Comparison of ENCODE assay signal across 16 cellular contexts in genomic region chr1:35371506-35371905, GRCh38.
DNase-seq lines count a peak whose midpoint lies in the region; TF ChIP-seq lines count a peak whose summit lies in the region.
"Had no signal": no experiment of that assay in that cellular context is flagged by ENCODE, and none has a peak within 500 bp of the region (broad histone marks: within the 10 kb centered on the region; RNA-seq: fewer than 3 reads in every experiment).

No MANE protein-coding gene starts in this region.

- no peak overlapping the region for H2AFZ ChIP-seq in osteoblast (ENCODE audit: low read length)

- no peaks in the 10 kb centered on the region for H3K27me3 ChIP-seq in osteoblast (ENCODE audit: insufficient read depth, low read length)
- H3K27me3 ChIP-seq: BLaER1 treated with 17β-estradiol and CSF1 and Interleukin-3, amounts not matched to agents 10 nM and 100 nM; SJCRH30 had no signal

- POLR2A ChIA-PET in HEK293 (lab: Yijun Ruan, JAX), result no interaction called here

- H3K27ac Mint-ChIP-seq in T-helper 2 cell treated with Interferon-gamma antibody and Interleukin-4, amounts not matched to agents 5 μg/mL and 100 μg/mL, for 36 hours, result no peak overlapping the region
- H3K27ac Mint-ChIP-seq: H9 had no signal

- H4K20me1 ChIP-seq in osteoblast (ENCODE audit: insufficient read depth, low read length), result no peaks in the 10 kb centered on the region
- H4K20me1 ChIP-seq: BLaER1 treated with 17β-estradiol and CSF1 and Interleukin-3, amounts not matched to agents 10 nM and 100 nM had no signal

- H3K36me3 ChIP-seq in HEK293 (ENCODE audit: control insufficient read depth in 2 of 2, insufficient read depth in 1 of 2, low read length in 2 of 2) (peaks cover 0 to 27% of the 10 kb centered on the region in 2 experiments; a peak in 2 of 3 replicates), osteoblast (ENCODE audit: insufficient read depth, low read length) (peaks cover 2% of the 10 kb centered on the region)

- H3K27ac ChIP-seq in HEK293 (ENCODE audit: extremely low read depth, low read depth, low read length) (no peak overlapping the region), osteoblast (ENCODE audit: low read depth, low read length) (no peak overlapping the region)
- H3K27ac ChIP-seq: BLaER1 treated with 17β-estradiol and CSF1 and Interleukin-3, amounts not matched to agents 10 nM and 100 nM had no signal

- no peak overlapping the region for H3K4me3 Mint-ChIP-seq in T-helper 2 cell treated with Interferon-gamma antibody and Interleukin-4, amounts not matched to agents 5 μg/mL and 100 μg/mL, for 36 hours
- H3K4me3 Mint-ChIP-seq: H9 had no signal

- H3K79me2 ChIP-seq in osteoblast (ENCODE audit: insufficient read depth, low read length), result no peaks in the 10 kb centered on the region

- H3K36me3 Mint-ChIP-seq in T-helper 2 cell treated with Interferon-gamma antibody and Interleukin-4, amounts not matched to agents 5 μg/mL and 100 μg/mL, for 36 hours (ENCODE audit: low read depth), result peaks cover 3% of the 10 kb centered on the region

- in situ Hi-C loops in GM13977 (cut with MboI; ENCODE audit: low pct_unique_long_range_greater_than_20kb, low sequenced_read_pairs, unreplicated experiment), result no loop called here

- H3K4me3 ChIP-seq in HEK293 (ENCODE audit: low read depth, low read length) (no peak overlapping the region), choroid plexus epithelial cell (ENCODE audit: low read depth, low read length) (no peak overlapping the region), osteoblast (ENCODE audit: insufficient read depth, low read length) (no peak overlapping the region)
- H3K4me3 ChIP-seq: BLaER1 treated with 17β-estradiol and CSF1 and Interleukin-3, amounts not matched to agents 10 nM and 100 nM; SJCRH30 had no signal

- no peaks in the 10 kb centered on the region for H3K4me1 Mint-ChIP-seq in T-helper 2 cell treated with Interferon-gamma antibody and Interleukin-4, amounts not matched to agents 5 μg/mL and 100 μg/mL, for 36 hours (ENCODE audit: low read depth)
- H3K4me1 Mint-ChIP-seq: H9 had no signal

- H3K4me1 ChIP-seq in HEK293 (ENCODE audit: control insufficient read depth, insufficient read depth, low read length) (no peaks in the 10 kb centered on the region), osteoblast (ENCODE audit: insufficient read depth, low read length) (peaks cover 8% of the 10 kb centered on the region)

- H3K9me3 ChIP-seq in HEK293 (ENCODE audit: control insufficient read depth, insufficient read depth, low read depth, low read length) (no peaks in the 10 kb centered on the region), osteoblast (ENCODE audit: low read depth, low read length) (no peaks in the 10 kb centered on the region)
- H3K9me3 ChIP-seq: BLaER1 treated with 17β-estradiol and CSF1 and Interleukin-3, amounts not matched to agents 10 nM and 100 nM; SJCRH30 had no signal

- no peaks in the 10 kb centered on the region for H3K9me3 Mint-ChIP-seq in T-helper 2 cell treated with Interferon-gamma antibody and Interleukin-4, amounts not matched to agents 5 μg/mL and 100 μg/mL, for 36 hours
- H3K9me3 Mint-ChIP-seq: H9 had no signal

- CTCF ChIA-PET in HEK293 (lab: Yijun Ruan, JAX), result interaction anchor here (0.7 kb wide), 2 partner anchors 45 to 112 kb away, joined by 3 to 4 read pairs; no protein-coding TSS in a partner anchor

- no peak for TF ChIP-seq CTCF in HEK293 (tag by site-specific recombination; IDR thresholded peaks at IDR 0.05)
- no peak for TF ChIP-seq CTCF in choroid plexus epithelial cell (conservative IDR thresholded peaks at IDR 0.05; ENCODE audit: low read depth, low read length)
- no peak for TF ChIP-seq CTCF in osteoblast (IDR thresholded peaks at IDR 0.05; ENCODE audit: extremely low read depth, low read depth, low read length)
- TF ChIP-seq CTCF in GM13977 (IDR thresholded peaks at IDR 0.05; ENCODE audit: extremely low read depth, insufficient read depth, missing control alignments), result no peak

- DNase-seq in OCI-M1 (lab: John Stamatoyannopoulos, UW), result peak; percentile 63
- DNase-seq in choroid plexus epithelial cell (ENCODE audit: low read depth), result peak; percentile 11
- DNase-seq in osteoblast (ENCODE audit: insufficient read length, low spot score, missing footprints), result peak; percentile 52
- no peak for DNase-seq in GM13977 (ENCODE audit: low spot score)
- DNase-seq in dermis blood vessel endothelial cell, result no peak
- no peak for DNase-seq in T-helper 2 cell treated with Interferon-gamma antibody and Interleukin-4, amounts not matched to agents 5 μg/mL and 100 μg/mL, for 36 hours (ENCODE audit: low spot score)
- DNase-seq: H9, NCI-H1417, NCI-H187, NCI-H2107, NCI-H2227 treated with DMSO at 0.1 percent for 48 hours, NCI-H510A treated with DMSO at 0.1 percent for 48 hours, NCI-H774, SJCRH30 had no signal

- H3K27me3 Mint-ChIP-seq in T-helper 2 cell treated with Interferon-gamma antibody and Interleukin-4, amounts not matched to agents 5 μg/mL and 100 μg/mL, for 36 hours (ENCODE audit: low read depth), result no peaks in the 10 kb centered on the region

- H3K4me2 ChIP-seq in osteoblast (ENCODE audit: insufficient read depth, low read length), result no peak overlapping the region
- H3K4me2 ChIP-seq: BLaER1 treated with 17β-estradiol and CSF1 and Interleukin-3, amounts not matched to agents 10 nM and 100 nM had no signal

TF ChIP-seq in HEK293, 187 proteins besides CTCF, POLR2A, EP300 and RAD21:
- TF ChIP-seq ZNF785 (tag by site-specific recombination; IDR thresholded peaks at IDR 0.05), result no peak
- TF ChIP-seq, protein P1, sequence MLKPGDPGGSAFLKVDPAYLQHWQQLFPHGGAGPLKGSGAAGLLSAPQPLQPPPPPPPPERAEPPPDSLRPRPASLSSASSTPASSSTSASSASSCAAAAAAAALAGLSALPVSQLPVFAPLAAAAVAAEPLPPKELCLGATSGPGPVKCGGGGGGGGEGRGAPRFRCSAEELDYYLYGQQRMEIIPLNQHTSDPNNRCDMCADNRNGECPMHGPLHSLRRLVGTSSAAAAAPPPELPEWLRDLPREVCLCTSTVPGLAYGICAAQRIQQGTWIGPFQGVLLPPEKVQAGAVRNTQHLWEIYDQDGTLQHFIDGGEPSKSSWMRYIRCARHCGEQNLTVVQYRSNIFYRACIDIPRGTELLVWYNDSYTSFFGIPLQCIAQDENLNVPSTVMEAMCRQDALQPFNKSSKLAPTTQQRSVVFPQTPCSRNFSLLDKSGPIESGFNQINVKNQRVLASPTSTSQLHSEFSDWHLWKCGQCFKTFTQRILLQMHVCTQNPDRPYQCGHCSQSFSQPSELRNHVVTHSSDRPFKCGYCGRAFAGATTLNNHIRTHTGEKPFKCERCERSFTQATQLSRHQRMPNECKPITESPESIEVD (tag by site-specific recombination; IDR thresholded peaks at IDR 0.05), result 0 out of 2 replicates have a peak, but pooled peaks have one; percentile 32

Comparison
In these comparisons a context has a peak if more than half of its experiments do, and no peak if none do; other contexts are left out.
1. DNase-seq: peak in OCI-M1 (single experiment), choroid plexus epithelial cell (single experiment) and osteoblast (single experiment); none in GM13977 (single experiment), dermis blood vessel endothelial cell (single experiment) and T-helper 2 cell treated with Interferon-gamma antibody and Interleukin-4, amounts not matched to agents 5 μg/mL and 100 μg/mL, for 36 hours (single experiment).